Comparison of ENCODE assay signal across 13 cellular contexts in genomic region chr7:120742370-120742769, GRCh38.
DNase-seq lines count a peak whose midpoint lies in the region; ATAC-seq and TF ChIP-seq lines count a peak whose summit lies in the region.
"Had no signal": no experiment of that assay in that cellular context is flagged by ENCODE, and none has a peak within 500 bp of the region (broad histone marks: within the 10 kb centered on the region; RNA-seq: fewer than 3 reads in every experiment).

No MANE protein-coding gene starts in this region.

- CTCF ChIA-PET in PC-9 (lab: Charles Lee) = no interaction called here

- H3K4me1 ChIP-seq in PC-9 (replicated peaks; ENCODE audit: insufficient read depth) (peaks cover 10% of the 10 kb centered on the region), MM.1S (ENCODE audit: low read length) (no peaks in the 10 kb centered on the region)

- no peaks in the 10 kb centered on the region for H3F3A ChIP-seq in PC-9 (ENCODE audit: insufficient read depth, low read depth)
- no peaks in the 10 kb centered on the region for H3F3A ChIP-seq in MM.1S (ENCODE audit: insufficient read depth, low read length)

- no peaks in the 10 kb centered on the region for H4K20me1 ChIP-seq in PC-9 (ENCODE audit: insufficient read depth)
- H4K20me1 ChIP-seq in MM.1S (ENCODE audit: insufficient read depth, low read length) = no peaks in the 10 kb centered on the region

- H3K79me2 ChIP-seq in PC-9 (ENCODE audit: low read depth) (no peaks in the 10 kb centered on the region), MM.1S (ENCODE audit: low read length) (no peaks in the 10 kb centered on the region)

- H3K4me2 ChIP-seq in PC-9 (no peak overlapping the region), MM.1S (ENCODE audit: low read depth, low read length) (no peak overlapping the region)

- H3K27ac ChIP-seq in PC-9 (no peak overlapping the region), MM.1S (ENCODE audit: low read length) (no peak overlapping the region)

- H3K4me3 ChIP-seq in PC-9 (no peak overlapping the region), MM.1S (ENCODE audit: low read length) (no peak overlapping the region)

- no TSS peak for BruUV-seq in PC-9 (replicated peaks; lab: Mats Ljungman, UMichigan)

- no peak for ATAC-seq in HG02610 (IDR thresholded peaks at IDR 0.05; ENCODE audit: unreplicated experiment)
- ATAC-seq: natural killer cell treated with Interleukin-12 subunit alpha and Interleukin-12 subunit beta and Interleukin-15 and Interleukin-18, amount 100 ng/mL, for 72 hours had no signal

- POLR2A ChIA-PET in PC-9 (lab: Charles Lee; ENCODE audit: unreplicated experiment) = no interaction called here

- H3K36me3 ChIP-seq in PC-9 (ENCODE audit: low read depth) = no peaks in the 10 kb centered on the region
- H3K36me3 ChIP-seq in MM.1S (replicated peaks; ENCODE audit: insufficient read depth, low read length) = no peaks in the 10 kb centered on the region

- TF ChIP-seq CTCF in PC-9 (conservative IDR thresholded peaks at IDR 0.05) (no peak), MM.1S (IDR thresholded peaks at IDR 0.05; ENCODE audit: low read length) (no peak)

- no peak overlapping the region for H3K9ac ChIP-seq in MM.1S (ENCODE audit: low read length)

- H3K9me3 ChIP-seq in PC-9 (ENCODE audit: insufficient read depth, low read depth) = no peaks in the 10 kb centered on the region
- no peaks in the 10 kb centered on the region for H3K9me3 ChIP-seq in MM.1S (replicated peaks; ENCODE audit: insufficient read depth, low read length)

- intact Hi-C loops in PC-9 (cut with micrococcal nuclease; ENCODE audit: unreplicated experiment) = no loop called here

- H3K27me3 ChIP-seq in PC-9 (ENCODE audit: insufficient read depth, low read depth) (no peaks in the 10 kb centered on the region), MM.1S (replicated peaks; ENCODE audit: insufficient read depth, low read length) (no peaks in the 10 kb centered on the region)

- H3K9me2 ChIP-seq in PC-9 (ENCODE audit: insufficient read depth) (no peaks in the 10 kb centered on the region), MM.1S (replicated peaks; ENCODE audit: insufficient read depth, low read length) (no peaks in the 10 kb centered on the region)

- DNase-seq in D341Med (ENCODE audit: low spot score) (peak; percentile 36), NCI-H2029 treated with DMSO at 0.1 percent for 48 hours (lab: John Stamatoyannopoulos, UW) (peak; percentile 96), PC-9 (no peak), iPS-NIHi11 (ENCODE audit: low spot score) (peak; percentile 43), MM.1S (no peak), SIG-M5 treated with dmso at 0.1 percent for 504 hours (lab: John Stamatoyannopoulos, UW; ENCODE audit: unreplicated experiment) (no peak)
- no peak for DNase-seq in stimulated activated CD4-positive, alpha-beta T cell treated with anti-CD3 and anti-CD28 coated beads, Interleukin-1b, Interleukin-23, amount 100 ng/mL, for 48 hours
- DNase-seq: activated CD4-positive, alpha-beta T cell treated with anti-CD3 and anti-CD28 coated beads, Interleukin-2, amount 50 U/mL, for 4 hours; activated naive CD4-positive, alpha-beta T cell treated with Interleukin-2 at 50 U/mL for 16 hours; NK-92 treated with Interleukin-12 subunit alpha and Interleukin-12 subunit beta, amount 100 ng/mL, for 24 hours; SW 1271 had no signal

- H2AFZ ChIP-seq in PC-9 (peak overlapping the region; percentile 54), MM.1S (ENCODE audit: low read length) (no peak overlapping the region)

Comparison
In these comparisons a context has a peak if more than half of its experiments do, and no peak if none do; other contexts are left out.
1. DNase-seq: peak in D341Med (single experiment), NCI-H2029 treated with DMSO at 0.1 percent for 48 hours (single experiment) and iPS-NIHi11 (single experiment); none in PC-9 (0 of 2), MM.1S (single experiment), stimulated activated CD4-positive, alpha-beta T cell treated with anti-CD3 and anti-CD28 coated beads, Interleukin-1b, Interleukin-23, amount 100 ng/mL, for 48 hours (single experiment) and SIG-M5 treated with dmso at 0.1 percent for 504 hours (single experiment).